In genomic region chr11:75760710-75761493, GRCh38 we compare ENCODE assay signal across 1 cellular context.
TF ChIP-seq lines count a peak whose summit lies in the region.

No MANE protein-coding gene starts in this region.

TF ChIP-seq in GM12878, 131 proteins besides CTCF, POLR2A, EP300 and RAD21:
- TF ChIP-seq BCL3 (IDR thresholded peaks at IDR 0.05; ENCODE audit: borderline replicate concordance, insufficient read depth, low read depth, low read length, poor library complexity, severe bottlenecking), result peak; percentile 24
- no peak for TF ChIP-seq STAT3 (IDR thresholded peaks at IDR 0.05; ENCODE audit: low read depth, low read length)
TF ChIP-seq in GM12878: peak in this region for 1.
